ENCODE assay signal across 8 cellular contexts in the genomic region with DNA sequence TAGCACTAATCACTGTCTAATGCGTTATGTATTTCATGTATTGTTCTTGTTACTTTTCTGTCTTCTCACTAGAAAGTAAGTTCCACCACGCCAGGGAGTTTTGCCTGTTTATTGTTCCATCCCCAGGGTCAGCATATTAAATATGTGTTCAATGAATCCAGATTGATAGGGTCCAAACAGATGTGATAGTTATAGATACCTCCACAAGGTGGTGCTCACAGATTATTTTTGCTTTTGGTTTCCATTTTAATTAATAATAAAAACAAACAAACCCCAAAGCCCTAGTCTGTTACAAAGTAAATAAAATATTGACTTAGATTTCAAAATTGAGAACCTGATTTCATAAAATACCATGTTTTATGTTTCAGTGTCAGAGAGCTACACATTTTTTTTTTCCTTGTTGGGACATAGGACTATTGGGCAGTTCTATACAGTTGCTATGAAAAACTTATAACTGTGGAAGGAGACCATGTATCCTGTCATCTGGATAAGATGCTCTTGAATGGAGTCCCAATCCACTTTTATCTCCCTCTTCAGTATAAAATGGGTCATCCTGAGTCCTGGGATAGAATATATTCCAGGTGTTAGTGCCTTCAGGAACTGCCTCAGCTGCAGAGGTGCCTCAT. TPM values are rescaled to one million over a fixed set of nuclear protein-coding genes. Genes with fewer than 3 reads are reported as not detected.
A peak's percentile ranks its signal among the peaks of the same experiment; 100 is the strongest.
DNase-seq lines count a peak whose midpoint lies in the region; ATAC-seq and TF ChIP-seq lines count a peak whose summit lies in the region.

No MANE protein-coding gene starts in this region.

- intact Hi-C loops in posterior vena cava (cut with DNase I): no loop called here

- in situ Hi-C loops in KBM-7 (cut with MboI; ENCODE audit: low pct_unique_long_range_greater_than_20kb, low sequenced_read_pairs) (no loop called here), brain microvascular endothelial cell (cut with HindIII; ENCODE audit: low pct_ligation_motif_present, low sequenced_read_pairs) (no loop called here)

- ATAC-seq in GM21717 (IDR thresholded peaks at IDR 0.05; ENCODE audit: unreplicated experiment): peak; percentile 90

- no peaks in the 10 kb centered on the region for H3K36me3 ChIP-seq in brain microvascular endothelial cell (replicated peaks)

- no peak overlapping the region for H3K27ac ChIP-seq in brain microvascular endothelial cell

- H3K4me3 ChIP-seq in GM12864 (ENCODE audit: low read depth, low read length) (no peak overlapping the region), brain microvascular endothelial cell (ENCODE audit: low read depth, low read length) (no peak overlapping the region)

- no peak for DNase-seq in GM12864 (ENCODE audit: low read depth)
- DNase-seq in KBM-7: peak; percentile 25
- DNase-seq in brain microvascular endothelial cell: no peak
- no peak for DNase-seq in HuH-7.5 (ENCODE audit: low spot score)
- no peak for DNase-seq in posterior vena cava (ENCODE audit: low spot score)
- DNase-seq in NK-92 (lab: John Stamatoyannopoulos, UW; ENCODE audit: unreplicated experiment): no peak
- no peak for DNase-seq in activated naive CD4-positive, alpha-beta T cell (lab: John Stamatoyannopoulos, UW)

- TF ChIP-seq CTCF in GM12864 (IDR thresholded peaks at IDR 0.05; ENCODE audit: low read depth, low read length, missing control alignments): peak; percentile 35
- peak; percentile 35 for TF ChIP-seq CTCF in brain microvascular endothelial cell (IDR thresholded peaks at IDR 0.05; ENCODE audit: low read depth, low read length, missing control alignments)

- no peaks in the 10 kb centered on the region for H3K27me3 ChIP-seq in brain microvascular endothelial cell (replicated peaks)

RNA-seq across cellular contexts. Expression of a gene that starts 12.4 kb away (rescaled TPM):
- not detected for total RNA-seq in posterior vena cava
